1 cellular context compared by ENCODE assay signal in genomic region chr12:53180270-53180930, GRCh38.
A peak's percentile ranks its signal among the peaks of the same experiment; 100 is the strongest.
TF ChIP-seq lines count a peak whose summit lies in the region.

CSAD (minus strand) TSS chr12:53180925; CDS start chr12:53173470, 7,455 bp downstream.
A gene with protein sequence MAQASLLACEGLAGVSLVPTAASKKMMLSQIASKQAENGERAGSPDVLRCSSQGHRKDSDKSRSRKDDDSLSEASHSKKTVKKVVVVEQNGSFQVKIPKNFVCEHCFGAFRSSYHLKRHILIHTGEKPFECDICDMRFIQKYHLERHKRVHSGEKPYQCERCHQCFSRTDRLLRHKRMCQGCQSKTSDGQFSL (plus strand): TSS chr12:53180722. CDS start chr12:53181984, 1,262 bp downstream.

TF ChIP-seq in HepG2, 621 proteins besides CTCF, POLR2A, EP300 and RAD21 (continued from another document and continues in another):
- TF ChIP-seq KDM6A (CRISPR knock-in tag; IDR thresholded peaks at IDR 0.05; ENCODE audit: low read depth) (no peak), SIN3B (IDR thresholded peaks at IDR 0.05; ENCODE audit: low read length) (no peak), RORA (CRISPR knock-in tag; IDR thresholded peaks at IDR 0.05) (no peak), SIX4 (CRISPR knock-in tag; IDR thresholded peaks at IDR 0.05) (peak; percentile 18; the same call in 1 of the 2 replicates), RFX3 (CRISPR knock-in tag; IDR thresholded peaks at IDR 0.05) (no peak), SETDB1 (CRISPR knock-in tag; IDR thresholded peaks at IDR 0.05; ENCODE audit: borderline replicate concordance) (no peak), ELK4 (CRISPR knock-in tag; IDR thresholded peaks at IDR 0.05; ENCODE audit: borderline replicate concordance) (no peak), ZNF670 (CRISPR knock-in tag; IDR thresholded peaks at IDR 0.05; ENCODE audit: borderline replicate concordance) (peak; percentile 70), CHCHD3 (CRISPR knock-in tag; IDR thresholded peaks at IDR 0.05) (no peak), RBAK (CRISPR knock-in tag; IDR thresholded peaks at IDR 0.05) (no peak), ZIK1 (CRISPR knock-in tag; IDR thresholded peaks at IDR 0.05; ENCODE audit: borderline replicate concordance, low read depth) (peak; percentile 32; the same call in 1 of the 2 replicates), TAF1 (CRISPR knock-in tag; IDR thresholded peaks at IDR 0.05) (peak; percentile 62), TMF1 (CRISPR knock-in tag; IDR thresholded peaks at IDR 0.05; ENCODE audit: low read depth) (0 out of 2 replicates have a peak, but pooled peaks have one; percentile 13), ZSCAN31 (CRISPR knock-in tag; IDR thresholded peaks at IDR 0.05; ENCODE audit: low read depth) (0 out of 2 replicates have a peak, but pooled peaks have one; percentile 28), RARA (CRISPR knock-in tag; IDR thresholded peaks at IDR 0.05) (peak; percentile 65; the same call in 1 of the 2 replicates), ADNP (CRISPR knock-in tag; IDR thresholded peaks at IDR 0.05) (no peak), CC2D1A (CRISPR knock-in tag; IDR thresholded peaks at IDR 0.05) (no peak), ZC3H13 (CRISPR knock-in tag; IDR thresholded peaks at IDR 0.05) (0 out of 2 replicates have a peak, but pooled peaks have one; percentile 74), SAFB2 (CRISPR knock-in tag; IDR thresholded peaks at IDR 0.05; ENCODE audit: borderline replicate concordance, low read depth) (no peak; the same call in 1 of the 2 replicates), HIC2 (CRISPR knock-in tag; IDR thresholded peaks at IDR 0.05; ENCODE audit: low read depth) (no peak; the same call in 1 of the 2 replicates), YEATS2 (CRISPR knock-in tag; IDR thresholded peaks at IDR 0.05; ENCODE audit: borderline replicate concordance) (peak; percentile 74), BHLHE40 (IDR thresholded peaks at IDR 0.05; ENCODE audit: low read length) (no peak), NFKBIZ (CRISPR knock-in tag; IDR thresholded peaks at IDR 0.05) (no peak), SAP130 (CRISPR knock-in tag; IDR thresholded peaks at IDR 0.05; ENCODE audit: low read depth) (peak; percentile 87), SALL2 (CRISPR knock-in tag; IDR thresholded peaks at IDR 0.05) (no peak; the same call in 1 of the 2 replicates), HOXA7 (CRISPR knock-in tag; IDR thresholded peaks at IDR 0.05) (no peak), TEAD3 (CRISPR knock-in tag; optimal IDR thresholded peaks at IDR 0.05; ENCODE audit: borderline replicate concordance) (peak; percentile 22), PATZ1 (CRISPR knock-in tag; IDR thresholded peaks at IDR 0.05) (peak; percentile 88), PAXIP1 (CRISPR knock-in tag; conservative IDR thresholded peaks at IDR 0.05) (peak; percentile 82), JUND (CRISPR knock-in tag; IDR thresholded peaks at IDR 0.05) (0 out of 2 replicates have a peak, but pooled peaks have one; percentile 15), TP53 (CRISPR knock-in tag; conservative IDR thresholded peaks at IDR 0.05) (no peak), PRMT3 (CRISPR knock-in tag; IDR thresholded peaks at IDR 0.05; ENCODE audit: borderline replicate concordance, low read depth) (no peak)
- TF ChIP-seq, protein P1, sequence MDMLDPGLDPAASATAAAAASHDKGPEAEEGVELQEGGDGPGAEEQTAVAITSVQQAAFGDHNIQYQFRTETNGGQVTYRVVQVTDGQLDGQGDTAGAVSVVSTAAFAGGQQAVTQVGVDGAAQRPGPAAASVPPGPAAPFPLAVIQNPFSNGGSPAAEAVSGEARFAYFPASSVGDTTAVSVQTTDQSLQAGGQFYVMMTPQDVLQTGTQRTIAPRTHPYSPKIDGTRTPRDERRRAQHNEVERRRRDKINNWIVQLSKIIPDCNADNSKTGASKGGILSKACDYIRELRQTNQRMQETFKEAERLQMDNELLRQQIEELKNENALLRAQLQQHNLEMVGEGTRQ (IDR thresholded peaks at IDR 0.05; ENCODE audit: low read depth, low read length) = no peak
- TF ChIP-seq, protein P1 (CRISPR knock-in tag; IDR thresholded peaks at IDR 0.05; ENCODE audit: borderline replicate concordance) = no peak; the same call in 1 of the 2 replicates
- TF ChIP-seq, protein P2, sequence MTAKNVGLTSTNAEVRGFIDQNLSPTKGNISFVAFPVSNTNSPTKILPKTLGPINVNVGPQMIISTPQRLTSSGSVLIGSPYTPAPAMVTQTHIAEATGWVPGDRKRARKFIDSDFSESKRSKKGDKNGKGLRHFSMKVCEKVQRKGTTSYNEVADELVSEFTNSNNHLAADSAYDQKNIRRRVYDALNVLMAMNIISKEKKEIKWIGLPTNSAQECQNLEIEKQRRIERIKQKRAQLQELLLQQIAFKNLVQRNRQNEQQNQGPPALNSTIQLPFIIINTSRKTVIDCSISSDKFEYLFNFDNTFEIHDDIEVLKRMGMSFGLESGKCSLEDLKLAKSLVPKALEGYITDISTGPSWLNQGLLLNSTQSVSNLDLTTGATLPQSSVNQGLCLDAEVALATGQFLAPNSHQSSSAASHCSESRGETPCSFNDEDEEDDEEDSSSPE (CRISPR knock-in tag; IDR thresholded peaks at IDR 0.05) = peak; percentile 72
- TF ChIP-seq, protein P3, sequence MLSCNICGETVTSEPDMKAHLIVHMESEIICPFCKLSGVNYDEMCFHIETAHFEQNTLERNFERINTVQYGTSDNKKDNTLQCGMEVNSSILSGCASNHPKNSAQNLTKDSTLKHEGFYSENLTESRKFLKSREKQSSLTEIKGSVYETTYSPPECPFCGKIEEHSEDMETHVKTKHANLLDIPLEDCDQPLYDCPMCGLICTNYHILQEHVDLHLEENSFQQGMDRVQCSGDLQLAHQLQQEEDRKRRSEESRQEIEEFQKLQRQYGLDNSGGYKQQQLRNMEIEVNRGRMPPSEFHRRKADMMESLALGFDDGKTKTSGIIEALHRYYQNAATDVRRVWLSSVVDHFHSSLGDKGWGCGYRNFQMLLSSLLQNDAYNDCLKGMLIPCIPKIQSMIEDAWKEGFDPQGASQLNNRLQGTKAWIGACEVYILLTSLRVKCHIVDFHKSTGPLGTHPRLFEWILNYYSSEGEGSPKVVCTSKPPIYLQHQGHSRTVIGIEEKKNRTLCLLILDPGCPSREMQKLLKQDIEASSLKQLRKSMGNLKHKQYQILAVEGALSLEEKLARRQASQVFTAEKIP (CRISPR knock-in tag; IDR thresholded peaks at IDR 0.05; ENCODE audit: borderline replicate concordance) = no peak
- TF ChIP-seq, protein P4, sequence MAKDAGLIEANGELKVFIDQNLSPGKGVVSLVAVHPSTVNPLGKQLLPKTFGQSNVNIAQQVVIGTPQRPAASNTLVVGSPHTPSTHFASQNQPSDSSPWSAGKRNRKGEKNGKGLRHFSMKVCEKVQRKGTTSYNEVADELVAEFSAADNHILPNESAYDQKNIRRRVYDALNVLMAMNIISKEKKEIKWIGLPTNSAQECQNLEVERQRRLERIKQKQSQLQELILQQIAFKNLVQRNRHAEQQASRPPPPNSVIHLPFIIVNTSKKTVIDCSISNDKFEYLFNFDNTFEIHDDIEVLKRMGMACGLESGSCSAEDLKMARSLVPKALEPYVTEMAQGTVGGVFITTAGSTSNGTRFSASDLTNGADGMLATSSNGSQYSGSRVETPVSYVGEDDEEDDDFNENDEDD (CRISPR knock-in tag; IDR thresholded peaks at IDR 0.05; ENCODE audit: borderline replicate concordance) = peak; percentile 52; the same call in 1 of the 2 replicates
- TF ChIP-seq, protein P5, sequence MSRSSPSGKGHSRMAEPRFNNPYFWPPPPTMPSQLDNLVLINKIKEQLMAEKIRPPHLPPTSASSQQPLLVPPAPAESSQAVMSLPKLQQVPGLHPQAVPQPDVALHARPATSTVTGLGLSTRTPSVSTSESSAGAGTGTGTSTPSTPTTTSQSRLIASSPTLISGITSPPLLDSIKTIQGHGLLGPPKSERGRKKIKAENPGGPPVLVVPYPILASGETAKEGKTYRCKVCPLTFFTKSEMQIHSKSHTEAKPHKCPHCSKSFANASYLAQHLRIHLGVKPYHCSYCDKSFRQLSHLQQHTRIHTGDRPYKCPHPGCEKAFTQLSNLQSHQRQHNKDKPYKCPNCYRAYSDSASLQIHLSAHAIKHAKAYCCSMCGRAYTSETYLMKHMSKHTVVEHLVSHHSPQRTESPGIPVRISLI (CRISPR knock-in tag; IDR thresholded peaks at IDR 0.05; ENCODE audit: borderline replicate concordance) = no peak; the same call in 1 of the 2 replicates
- TF ChIP-seq, protein P6, sequence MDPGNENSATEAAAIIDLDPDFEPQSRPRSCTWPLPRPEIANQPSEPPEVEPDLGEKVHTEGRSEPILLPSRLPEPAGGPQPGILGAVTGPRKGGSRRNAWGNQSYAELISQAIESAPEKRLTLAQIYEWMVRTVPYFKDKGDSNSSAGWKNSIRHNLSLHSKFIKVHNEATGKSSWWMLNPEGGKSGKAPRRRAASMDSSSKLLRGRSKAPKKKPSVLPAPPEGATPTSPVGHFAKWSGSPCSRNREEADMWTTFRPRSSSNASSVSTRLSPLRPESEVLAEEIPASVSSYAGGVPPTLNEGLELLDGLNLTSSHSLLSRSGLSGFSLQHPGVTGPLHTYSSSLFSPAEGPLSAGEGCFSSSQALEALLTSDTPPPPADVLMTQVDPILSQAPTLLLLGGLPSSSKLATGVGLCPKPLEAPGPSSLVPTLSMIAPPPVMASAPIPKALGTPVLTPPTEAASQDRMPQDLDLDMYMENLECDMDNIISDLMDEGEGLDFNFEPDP (CRISPR knock-in tag; conservative IDR thresholded peaks at IDR 0.05) = no peak
